In the genomic region with DNA sequence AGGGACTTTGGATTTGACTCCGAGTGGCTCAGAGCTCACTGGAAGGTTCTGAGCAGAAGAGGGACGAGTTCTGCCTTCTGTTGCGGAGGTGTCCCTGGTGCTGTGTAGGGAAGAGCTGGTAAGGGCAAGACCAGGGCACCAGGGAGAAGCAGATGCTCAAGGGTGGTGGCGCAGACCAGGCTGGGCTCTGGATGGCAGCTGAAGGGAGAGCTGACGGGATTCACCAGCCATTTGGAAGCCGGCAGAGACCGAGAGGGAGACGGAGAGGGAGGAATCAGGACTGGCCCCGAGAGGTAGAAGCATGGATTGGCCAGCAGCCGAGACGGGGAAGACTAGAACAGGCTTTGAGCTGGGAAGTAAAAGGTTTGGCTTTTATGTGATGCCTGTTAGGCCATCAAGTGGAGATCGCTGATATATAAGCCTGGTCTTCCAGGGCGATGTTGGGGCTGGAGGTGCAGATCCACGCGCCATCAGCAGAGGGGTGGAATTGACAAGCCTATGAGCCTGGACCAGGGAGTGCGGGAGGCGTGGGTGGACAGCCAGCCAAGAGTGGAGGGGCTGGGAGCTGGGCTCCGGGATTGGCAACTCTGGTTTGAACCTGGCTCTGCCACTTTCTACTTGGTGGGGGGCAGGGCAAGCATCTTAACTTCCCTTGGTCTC, we compare ENCODE assay signal across 16 cellular contexts. TPM values are rescaled to one million over a fixed set of nuclear protein-coding genes. Genes with fewer than 3 reads are reported as not detected.
"Had no signal": no experiment of that assay in that cellular context is flagged by ENCODE, and none has a peak within 500 bp of the region (broad histone marks: within the 10 kb centered on the region; RNA-seq: fewer than 3 reads in every experiment).

No MANE protein-coding gene starts in this region.

- H3K4me1 ChIP-seq: heart left ventricle, left ventricle myocardium inferior, right lobe of liver, tibial artery, upper lobe of left lung, uterus had no signal

- ATAC-seq: naive thymus-derived CD8-positive, alpha-beta T cell; right lobe of liver; stimulated activated effector memory CD8-positive, alpha-beta T cell treated with anti-CD3 and anti-CD28 coated beads, Interleukin-12 subunit alpha, Interleukin-12 subunit beta, amount 100 ng/mL, for 72 hours had no signal

- DNase-seq: cortex of kidney; dorsolateral prefrontal cortex; effector CD8-positive, alpha-beta T cell; hypothalamus; islet precursor cell; left ventricle myocardium inferior; naive thymus-derived CD8-positive, alpha-beta T cell; stimulated activated CD4-positive, alpha-beta T cell treated with anti-CD3 and anti-CD28 coated beads, Interleukin-4, amount 100 ng/mL, for 1 hour; stimulated activated CD8-positive, alpha-beta memory T cell treated with anti-CD3 and anti-CD28 coated beads, Interleukin-4, amount 100 ng/mL, for 48 hours; tibial artery; uterus had no signal

- H3K9me3 ChIP-seq: heart left ventricle, left ventricle myocardium inferior, right lobe of liver, tibial artery, upper lobe of left lung, uterus had no signal

- H3K27me3 ChIP-seq: right lobe of liver, upper lobe of left lung, uterus had no signal

- H3K4me3 ChIP-seq: dorsolateral prefrontal cortex, heart left ventricle, left ventricle myocardium inferior, right lobe of liver, tibial artery, upper lobe of left lung, uterus had no signal

- H3K36me3 ChIP-seq: heart left ventricle, left ventricle myocardium inferior, right lobe of liver, tibial artery, upper lobe of left lung, uterus had no signal

- H3K27ac ChIP-seq: heart left ventricle, left ventricle myocardium inferior, right lobe of liver, tibial artery, upper lobe of left lung, uterus had no signal

RNA-seq across cellular contexts. Expression of gene ADRA2C, which starts 43.4 kb away (rescaled TPM):
- total RNA-seq: mononuclear cell; naive thymus-derived CD8-positive, alpha-beta T cell had no signal
